8 cellular contexts compared by ENCODE assay signal in genomic region chr3:119702530-119703527, GRCh38. TPM values are rescaled to one million over a fixed set of nuclear protein-coding genes. Genes with fewer than 3 reads are reported as not detected.
A peak's percentile ranks its signal among the peaks of the same experiment; 100 is the strongest.
DNase-seq lines count a peak whose midpoint lies in the region; ATAC-seq and TF ChIP-seq lines count a peak whose summit lies in the region.

TSS of gene CFAP91 (plus strand) at chr3:119703022. CDS start at chr3:119703099, 77 bp downstream.

- 7 to 9% methylated on average over 55 to 59 of the region's 59 CpGs for WGBS in lung, 2 donors

- H3K4me1 ChIP-seq in lung (ENCODE audit: control insufficient read depth in 2 of 2, insufficient read depth in 2 of 2, low read length in 2 of 2), result peaks cover 2 to 6% of the 10 kb centered on the region in 2 donors

- DNase-seq in NCI-H2196 (lab: John Stamatoyannopoulos, UW; ENCODE audit: unreplicated experiment) (peak; percentile 99), lung (ENCODE audit: low spot score) (peak; percentile 97), OCI-M2 (lab: John Stamatoyannopoulos, UW; ENCODE audit: unreplicated experiment) (no peak)
- peak; percentile 54 to 70 for DNase-seq in activated CD8-positive, alpha-beta memory T cell treated with anti-CD3 and anti-CD28 coated beads for 1 hour (ENCODE audit: extremely low read depth in 1 of 2, low read depth in 1 of 2)
- DNase-seq in effector CD4-positive, alpha-beta T cell, result peak; percentile 67
- DNase-seq in stimulated activated CD4-positive, alpha-beta T cell treated with anti-CD3 and anti-CD28 coated beads, Interleukin-4, amount 100 ng/mL, for 24 hours, result peak; percentile 80

- ATAC-seq in GM18508 (IDR thresholded peaks at IDR 0.05; ENCODE audit: insufficient read depth, unreplicated experiment) (peak; percentile 51), HG02943 (IDR thresholded peaks at IDR 0.05; ENCODE audit: low read depth, unreplicated experiment) (peak; percentile 84), lung (ENCODE audit: insufficient read depth, low FRiP score) (peak; percentile 99)

- peak within 1 kb of the TSS; percentile 51 for H3K4me3 ChIP-seq in lung

- no peaks in the 10 kb centered on the region for H3K36me3 ChIP-seq in lung (ENCODE audit: control insufficient read depth in 2 of 2, insufficient read depth in 2 of 2, low read length in 2 of 2)

- H3K9me3 ChIP-seq in lung (ENCODE audit: control insufficient read depth in 2 of 2, insufficient read depth in 1 of 2, low read length in 1 of 2), result no peaks in the 10 kb centered on the region

- H3K27me3 ChIP-seq in lung (ENCODE audit: control insufficient read depth, insufficient read depth), result no peaks in the 10 kb centered on the region

- no peak for TF ChIP-seq CTCF in lung (IDR thresholded peaks at IDR 0.05; ENCODE audit: control extremely low read depth, extremely low read depth)

- no peak within 1 kb of the TSS for H3K27ac ChIP-seq in lung (ENCODE audit: low read depth in 1 of 2, low read length in 1 of 2)

RNA-seq across cellular contexts. Expression of gene CFAP91, which starts in this region (rescaled TPM):
- 10 to 100 TPM; 18.7 to 19.0 TPM for total RNA-seq in lung
- polyA plus RNA-seq in lung, result 1 to 10 TPM; 3.4 to 3.6 TPM
